In genomic region chr10:31129261-31129660, GRCh38 we compare ENCODE assay signal across 11 cellular contexts.
A peak's percentile ranks its signal among the peaks of the same experiment; 100 is the strongest.
DNase-seq lines count a peak whose midpoint lies in the region; ATAC-seq and TF ChIP-seq lines count a peak whose summit lies in the region.
"Had no signal": no experiment of that assay in that cellular context is flagged by ENCODE, and none has a peak within 500 bp of the region (broad histone marks: within the 10 kb centered on the region; RNA-seq: fewer than 3 reads in every experiment).

No MANE protein-coding gene starts in this region.

- H3K9me3 ChIP-seq in iPS DF 6.9 (ENCODE audit: control insufficient read depth, insufficient read depth, low read length), result no peaks in the 10 kb centered on the region
- H3K9me3 ChIP-seq in tibial artery, result no peaks in the 10 kb centered on the region

- peak overlapping the region; percentile 33 for H3K27ac Mint-ChIP-seq in T-helper 2 cell treated with Interferon-gamma antibody and Interleukin-4, amounts not matched to agents 5 μg/mL and 100 μg/mL, for 36 hours

- H3K4me3 ChIP-seq in astrocyte of the spinal cord (ENCODE audit: low read depth, low read length), result no peak overlapping the region
- no peak overlapping the region for H3K4me3 ChIP-seq in iPS DF 6.9 (ENCODE audit: low read length)
- H3K4me3 ChIP-seq in tibial artery, result no peak overlapping the region

- H3K36me3 ChIP-seq in iPS DF 6.9 (ENCODE audit: control insufficient read depth, insufficient read depth, low read length) (no peaks in the 10 kb centered on the region), tibial artery (no peaks in the 10 kb centered on the region)

- no peaks in the 10 kb centered on the region for H3K27me3 Mint-ChIP-seq in T-helper 2 cell treated with Interferon-gamma antibody and Interleukin-4, amounts not matched to agents 5 μg/mL and 100 μg/mL, for 36 hours (ENCODE audit: low read depth)

- CTCF ChIA-PET in GM10248 (lab: Yijun Ruan, JAX), result interaction anchor here (0.8 to 2.8 kb wide), 4 partner anchors 9 to 32 kb away, joined by 3 to 8 read pairs (median 4); no protein-coding TSS in a partner anchor

- H3K9me3 Mint-ChIP-seq in T-helper 2 cell treated with Interferon-gamma antibody and Interleukin-4, amounts not matched to agents 5 μg/mL and 100 μg/mL, for 36 hours, result no peaks in the 10 kb centered on the region

- H3K27me3 ChIP-seq in iPS DF 6.9 (ENCODE audit: control insufficient read depth, insufficient read depth, low read length) (no peaks in the 10 kb centered on the region), tibial artery (no peaks in the 10 kb centered on the region)

- intact Hi-C loops in tibial artery (cut with DNase I; ENCODE audit: low total_unique reads), result loop anchor here (10.0 kb wide), 1 partner anchor 54 kb away; no protein-coding TSS in a partner anchor

- no peak for ATAC-seq in HG02642 (IDR thresholded peaks at IDR 0.05; ENCODE audit: poor library complexity, unreplicated experiment)
- ATAC-seq in GM18511 (IDR thresholded peaks at IDR 0.05; ENCODE audit: unreplicated experiment), result no peak

- no peak for TF ChIP-seq CTCF in astrocyte of the spinal cord (IDR thresholded peaks at IDR 0.05; ENCODE audit: low read depth, low read length)
- TF ChIP-seq CTCF in tibial artery (IDR thresholded peaks at IDR 0.05), result no peak
- no peak for TF ChIP-seq CTCF in GM10248 (IDR thresholded peaks at IDR 0.05; ENCODE audit: control extremely low read depth, extremely low read depth, low read depth, missing control alignments)

- H3K4me1 ChIP-seq in iPS DF 6.9 (ENCODE audit: control insufficient read depth, insufficient read depth, low read length) (no peaks in the 10 kb centered on the region), tibial artery (peaks cover 0 to 32% (median 13%) of the 10 kb centered on the region in 4 donors)

- DNase-seq in T-helper 2 cell treated with Interferon-gamma antibody and Interleukin-4, amounts not matched to agents 5 μg/mL and 100 μg/mL, for 36 hours (ENCODE audit: low spot score), result no peak
- DNase-seq in T-helper 2 cell (no peak), astrocyte of the spinal cord (ENCODE audit: low read depth, low spot score) (peak; percentile 93), iPS DF 6.9 (ENCODE audit: low read depth, low spot score) (peak; percentile 22), tibial artery (peak; percentile 62 to 82), GM10248 (ENCODE audit: extremely low spot score) (no peak)
- DNase-seq: activated effector memory CD4-positive, alpha-beta T cell treated with anti-CD3 and anti-CD28 coated beads, Interleukin-2, amount 50 U/mL, for 16 hours; NCI-H1694 had no signal

- H3K4me3 Mint-ChIP-seq in T-helper 2 cell treated with Interferon-gamma antibody and Interleukin-4, amounts not matched to agents 5 μg/mL and 100 μg/mL, for 36 hours, result no peak overlapping the region

- H3K36me3 Mint-ChIP-seq in T-helper 2 cell treated with Interferon-gamma antibody and Interleukin-4, amounts not matched to agents 5 μg/mL and 100 μg/mL, for 36 hours (ENCODE audit: low read depth), result no peaks in the 10 kb centered on the region

- H3K27ac ChIP-seq in iPS DF 6.9 (ENCODE audit: low read length), result no peak overlapping the region
- peak overlapping the region; percentile 64 to 68 for H3K27ac ChIP-seq in tibial artery
- H3K27ac ChIP-seq: C4-2B had no signal

- POLR2A ChIA-PET in GM10248 (lab: Yijun Ruan, JAX), result no interaction called here

- WGBS in iPS DF 6.9 (ENCODE audit: insufficient coverage, insufficient read length), result no CpG with 5 or more reads among the region's 2 CpGs

- peaks cover 20% of the 10 kb centered on the region for H3K4me1 Mint-ChIP-seq in T-helper 2 cell treated with Interferon-gamma antibody and Interleukin-4, amounts not matched to agents 5 μg/mL and 100 μg/mL, for 36 hours (ENCODE audit: low read depth)

- in situ Hi-C loops in astrocyte of the spinal cord (cut with HindIII; ENCODE audit: low sequenced_read_pairs), result no loop called here

Comparison
In these comparisons a context has a peak if more than half of its experiments do, and no peak if none do; other contexts are left out.
1. DNase-seq: peak in astrocyte of the spinal cord (single experiment), iPS DF 6.9 (single experiment) and tibial artery (2 of 2); none in T-helper 2 cell treated with Interferon-gamma antibody and Interleukin-4, amounts not matched to agents 5 μg/mL and 100 μg/mL, for 36 hours (single experiment), T-helper 2 cell (0 of 5) and GM10248 (single experiment).